Comparison of ENCODE assay signal across 9 cellular contexts in genomic region chr2:143996974-143997373, GRCh38.
"Had no signal": no experiment of that assay in that cellular context is flagged by ENCODE, and none has a peak within 500 bp of the region (broad histone marks: within the 10 kb centered on the region; RNA-seq: fewer than 3 reads in every experiment).

No MANE protein-coding gene starts in this region.

- H3K4me3 Mint-ChIP-seq: GM23338, H9 had no signal

- DNase-seq: H9, HCEC 1CT, IMR-90, KG1 had no signal

- H3K27ac Mint-ChIP-seq: GM23338, H9 had no signal

- H3K4me3 ChIP-seq: GM23338, K562 had no signal

- FAIRE-seq: H1, H54, HTR-8/SVneo, K562 had no signal

- ATAC-seq: GM23338, K562 had no signal
